Comparison of ENCODE assay signal across 8 cellular contexts in genomic region chr14:69612014-69612758, GRCh38. TPM values are rescaled to one million over a fixed set of nuclear protein-coding genes. Genes with fewer than 3 reads are reported as not detected.
A peak's percentile ranks its signal among the peaks of the same experiment; 100 is the strongest.
DNase-seq lines count a peak whose midpoint lies in the region; ATAC-seq and TF ChIP-seq lines count a peak whose summit lies in the region.

No MANE protein-coding gene starts in this region.

- H3K4me3 ChIP-seq in HCT116 (replicated peaks in 1 of 2; ENCODE audit: low read depth in 1 of 2, low read length in 2 of 2) (peak overlapping the region; percentile 66 to 79), mucosa of stomach (ENCODE audit: low read length) (peak overlapping the region; percentile 92), tibial artery (peak overlapping the region; percentile 83 to 91)

- H3K9ac ChIP-seq in HCT116 (ENCODE audit: low read length) (peak overlapping the region; percentile 69), mucosa of stomach (ENCODE audit: low read length) (peak overlapping the region; percentile 95)

- CTCF ChIA-PET in HCT116 (lab: Charles Lee) = interaction anchor here (1.0 kb wide), 1 partner anchor 28 kb away, joined by 4 read pairs; no protein-coding TSS in a partner anchor

- no peak overlapping the region for H2AFZ ChIP-seq in HCT116 (ENCODE audit: low read depth, low read length, poor library complexity, severe bottlenecking)

- H3K9me3 ChIP-seq in HCT116 (ENCODE audit: control insufficient read depth in 1 of 2, insufficient read depth in 1 of 2, low read depth in 1 of 2, low read length in 2 of 2) (no peaks in the 10 kb centered on the region), mucosa of stomach (ENCODE audit: control insufficient read depth, low read length) (no peaks in the 10 kb centered on the region), tibial artery (no peaks in the 10 kb centered on the region)

- TF ChIP-seq POLR2A in HCT116 (IDR thresholded peaks at IDR 0.05; ENCODE audit: borderline replicate concordance, extremely low read depth, insufficient read depth, insufficient read length) = no peak
- TF ChIP-seq POLR2A in erythroblast (IDR thresholded peaks at IDR 0.05; ENCODE audit: low read length) = peak; percentile 23

- H3K27me3 ChIP-seq in HCT116 (ENCODE audit: insufficient read depth, low read length) = no peaks in the 10 kb centered on the region
- no peaks in the 10 kb centered on the region for H3K27me3 ChIP-seq in mucosa of stomach (ENCODE audit: control insufficient read depth, insufficient read depth, low read length)
- no peaks in the 10 kb centered on the region for H3K27me3 ChIP-seq in tibial artery

- POLR2A ChIA-PET in HCT116 (lab: Charles Lee) = interaction anchor here (1.1 kb wide), 1 partner anchor 102 kb away, joined by 3 read pairs; no protein-coding TSS in a partner anchor

- no peaks in the 10 kb centered on the region; the same call in 1 of the 2 replicates for H3K79me2 ChIP-seq in HCT116 (ENCODE audit: insufficient read depth, low read length)

- peak; percentile 38 for ATAC-seq in HCT116

- RAD21 ChIA-PET in HCT116 (lab: Charles Lee; ENCODE audit: low non-redundant PET in 1 of 2, low total read pairs in 2 of 2, uncharacterized antibody in 2 of 2, unreplicated experiment in 2 of 2) = no interaction called here

- no peaks in the 10 kb centered on the region for H4K20me1 ChIP-seq in HCT116 (ENCODE audit: insufficient read depth)

- intact Hi-C loops in HCT116 (cut with micrococcal nuclease) = no loop called here
- intact Hi-C loops in tibial artery (cut with DNase I; ENCODE audit: low total_unique reads) = loop anchor here (10.0 kb wide), 1 partner anchor 53 kb away; no protein-coding TSS in a partner anchor

- DNase-seq in EL = peak; percentile 47
- DNase-seq in HCT116 (ENCODE audit: low read depth, low spot score) = no peak
- DNase-seq in NCI-H1092 treated with DMSO at 0.1 percent for 48 hours (lab: John Stamatoyannopoulos, UW) = peak; percentile 12
- peak; percentile 78 for DNase-seq in activated CD8-positive, alpha-beta memory T cell treated with anti-CD3 and anti-CD28 coated beads for 24 hours
- DNase-seq in erythroblast (lab: John Stamatoyannopoulos, UW) = peak; percentile 67 to 79
- no peak for DNase-seq in tibial artery
- no peak for DNase-seq in NCI-H1048 (lab: John Stamatoyannopoulos, UW)

- no peak for TF ChIP-seq RAD21 in HCT116 (IDR thresholded peaks at IDR 0.05; ENCODE audit: low read depth)

- H3K36me3 ChIP-seq in HCT116 (ENCODE audit: control insufficient read depth in 1 of 2, insufficient read depth in 2 of 2, low read length in 2 of 2) (no peaks in the 10 kb centered on the region), mucosa of stomach (ENCODE audit: control insufficient read depth, insufficient read depth, low read length) (no peaks in the 10 kb centered on the region), tibial artery (no peaks in the 10 kb centered on the region)

- H3K27ac ChIP-seq in HCT116 (ENCODE audit: low read depth, low read length) = peak overlapping the region; percentile 46; the same call in 1 of the 2 replicates
- H3K27ac ChIP-seq in tibial artery = peak overlapping the region; percentile 92 to 97

- H3K9me2 ChIP-seq in HCT116 (ENCODE audit: insufficient read depth) = no peaks in the 10 kb centered on the region

- TF ChIP-seq CTCF in HCT116 (IDR thresholded peaks at IDR 0.05 in 2 of 3, conservative IDR thresholded peaks at IDR 0.05 in 1 of 3; ENCODE audit: borderline replicate concordance in 1 of 3, insufficient read depth in 1 of 3, low read depth in 2 of 3, low read length in 2 of 3) = no peak
- TF ChIP-seq CTCF in tibial artery (IDR thresholded peaks at IDR 0.05) = no peak

- peak overlapping the region; percentile 99 for H3K4me2 ChIP-seq in HCT116 (ENCODE audit: low read length)

- no TSS peak for BruUV-seq in HCT116 (replicated peaks; lab: Mats Ljungman, UMichigan)

- peaks cover 16 to 27% of the 10 kb centered on the region in 2 experiments for H3K4me1 ChIP-seq in HCT116 (ENCODE audit: control insufficient read depth in 1 of 2, insufficient read depth in 2 of 2, low read length in 2 of 2)
- peaks cover 49% of the 10 kb centered on the region for H3K4me1 ChIP-seq in mucosa of stomach (ENCODE audit: control insufficient read depth, insufficient read depth, low read length)
- H3K4me1 ChIP-seq in tibial artery = peaks cover 0 to 59% (median 50%) of the 10 kb centered on the region in 4 donors

TF ChIP-seq in HCT116, 20 proteins besides CTCF, POLR2A, EP300 and RAD21:
- TF ChIP-seq ZFX (IDR thresholded peaks at IDR 0.05) (peak; percentile 83), SP1 (IDR thresholded peaks at IDR 0.05; ENCODE audit: low read depth) (no peak)
TF ChIP-seq in HCT116: peak in this region for 1.

RNA-seq across cellular contexts. Expression of gene SUSD6, which starts 0.8 kb away (rescaled TPM):
- 6.4 TPM for total RNA-seq in HCT116 (2021; ENCODE audit: unreplicated experiment)
- 3.1 and 3.6 TPM in 2 replicates for polyA plus RNA-seq in HCT116 (2012)

RNA-seq across cellular contexts. Expression of gene CCDC177, which starts 37.5 kb away (rescaled TPM):
- total RNA-seq in HCT116 (2021; ENCODE audit: unreplicated experiment) = not detected
- not detected in 2 replicates for polyA plus RNA-seq in HCT116 (2012)

Comparison
In these comparisons a context has a peak if more than half of its experiments do, and no peak if none do; other contexts are left out.
1. DNase-seq: peak in EL (single experiment), NCI-H1092 treated with DMSO at 0.1 percent for 48 hours (single experiment), activated CD8-positive, alpha-beta memory T cell treated with anti-CD3 and anti-CD28 coated beads for 24 hours (single experiment) and erythroblast (2 of 2); none in HCT116 (single experiment), tibial artery (0 of 2) and NCI-H1048 (single experiment).
2. Peak in every context shown above with its lines, with median percentiles within 50 percentile points of each other: H3K4me3 ChIP-seq.